16 cellular contexts compared by ENCODE assay signal in the genomic region with DNA sequence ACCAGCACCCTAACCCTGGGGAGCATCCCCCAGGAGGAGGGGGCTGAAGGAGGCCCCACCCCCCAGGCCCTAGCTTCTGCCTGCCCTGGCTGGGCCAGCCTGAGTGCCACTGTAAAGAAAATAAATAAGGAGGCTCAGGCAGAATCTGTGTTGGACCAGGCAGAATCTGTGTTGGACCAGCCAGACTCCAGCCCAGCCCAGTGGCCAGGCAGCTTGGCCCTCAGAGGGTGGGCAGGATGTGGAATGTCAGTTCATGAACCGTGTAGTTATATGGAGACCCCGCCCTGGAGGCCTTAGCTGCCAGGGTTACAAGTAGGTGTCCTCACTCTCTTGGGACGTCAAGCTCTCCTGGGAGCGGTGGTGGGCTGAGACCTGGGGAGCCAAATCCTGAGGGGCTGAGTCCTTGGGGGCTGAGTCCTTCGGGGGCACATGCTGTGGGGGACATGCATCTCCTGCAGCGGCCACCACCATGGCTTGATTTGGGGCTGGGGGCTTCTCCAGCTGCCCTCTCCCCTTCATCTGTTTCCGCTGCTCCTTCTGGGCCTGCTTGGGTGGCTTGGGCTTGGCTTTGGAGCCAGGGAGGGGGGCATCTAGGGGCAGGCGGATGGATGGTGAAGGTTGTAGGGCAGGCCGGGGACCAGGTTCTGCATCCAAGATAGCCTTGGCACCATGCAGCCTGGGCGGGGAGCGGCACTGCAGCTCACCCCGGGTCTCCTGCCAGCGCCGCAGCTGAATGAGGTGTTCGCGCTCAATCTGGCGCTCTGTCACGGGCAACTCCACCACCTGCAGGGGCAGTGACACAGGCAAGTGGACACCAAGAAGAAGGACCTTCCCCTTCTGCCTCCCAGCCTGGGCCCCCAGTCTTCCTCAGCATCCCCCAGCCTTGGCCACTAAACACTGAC. TPM values are rescaled to one million over a fixed set of nuclear protein-coding genes. Genes with fewer than 3 reads are reported as not detected.
DNase-seq lines count a peak whose midpoint lies in the region; ATAC-seq, FAIRE-seq and TF ChIP-seq lines count a peak whose summit lies in the region.
"Had no signal": no experiment of that assay in that cellular context is flagged by ENCODE, and none has a peak within 500 bp of the region (broad histone marks: within the 10 kb centered on the region; RNA-seq: fewer than 3 reads in every experiment).

No MANE protein-coding gene starts in this region.

- TF ChIP-seq CTCF in pancreas (IDR thresholded peaks at IDR 0.05) (no peak), tibial nerve (IDR thresholded peaks at IDR 0.05) (no peak)

- WGBS in esophagus, 2 donors: 66 to 71% methylated on average over 16 to 18 of the region's 18 CpGs
- WGBS in pancreas, 2 donors: 89 to 92% methylated on average over 17 to 18 of the region's 18 CpGs
- 78 to 86% methylated on average over 10 to 11 of the region's 18 CpGs for WGBS in tibial nerve, 2 donors

- H3K4me3 Mint-ChIP-seq in activated naive CD8-positive, alpha-beta T cell treated with anti-CD3 and anti-CD28 coated beads, Interleukin-2, amount 10 ng/mL, durations not matched to agents 7 days and 5 days: no peak overlapping the region
- H3K4me3 Mint-ChIP-seq in activated naive CD8-positive, alpha-beta T cell treated with anti-CD3 and anti-CD28 coated beads, Interleukin-2, amount 50 U/mL, for 24 hours: no peak overlapping the region
- H3K4me3 Mint-ChIP-seq: GM23338 had no signal

- ATAC-seq in activated naive CD8-positive, alpha-beta T cell treated with anti-CD3 and anti-CD28 coated beads, Interleukin-2, amount 10 ng/mL, durations not matched to agents 7 days and 5 days (ENCODE audit: low read depth): no peak
- ATAC-seq in activated naive CD8-positive, alpha-beta T cell treated with anti-CD3 and anti-CD28 coated beads, Interleukin-2, amount 50 U/mL, for 24 hours: no peak
- no peak for ATAC-seq in pancreas
- ATAC-seq: GM23338, Panc1 had no signal

- TF ChIP-seq EP300 in tibial nerve (IDR thresholded peaks at IDR 0.05): no peak

- no peaks in the 10 kb centered on the region for H3K9me3 Mint-ChIP-seq in activated naive CD8-positive, alpha-beta T cell treated with anti-CD3 and anti-CD28 coated beads, Interleukin-2, amount 10 ng/mL, durations not matched to agents 7 days and 5 days
- H3K9me3 Mint-ChIP-seq in activated naive CD8-positive, alpha-beta T cell treated with anti-CD3 and anti-CD28 coated beads, Interleukin-2, amount 50 U/mL, for 24 hours: no peaks in the 10 kb centered on the region
- H3K9me3 Mint-ChIP-seq: GM23338 had no signal

- peaks cover 23 to 48% of the 10 kb centered on the region in 2 donors for H3K36me3 ChIP-seq in esophagus (ENCODE audit: control insufficient read depth in 2 of 2, insufficient read depth in 2 of 2, low read length in 1 of 2)
- H3K36me3 ChIP-seq in pancreas: peaks cover 0 to 32% (median 3%) of the 10 kb centered on the region in 3 donors
- H3K36me3 ChIP-seq in tibial nerve: peaks cover 0 to 56% (median 15%) of the 10 kb centered on the region in 3 donors

- H3K36me3 Mint-ChIP-seq in activated naive CD8-positive, alpha-beta T cell treated with anti-CD3 and anti-CD28 coated beads, Interleukin-2, amount 10 ng/mL, durations not matched to agents 7 days and 5 days: peaks cover 15% of the 10 kb centered on the region
- peaks cover 4% of the 10 kb centered on the region for H3K36me3 Mint-ChIP-seq in activated naive CD8-positive, alpha-beta T cell treated with anti-CD3 and anti-CD28 coated beads, Interleukin-2, amount 50 U/mL, for 24 hours (ENCODE audit: low read depth)

- no peak for FAIRE-seq in pancreas (lab: Jason Lieb, UNC)
- FAIRE-seq: A204.1 had no signal

- H3K4me1 ChIP-seq in esophagus (ENCODE audit: control insufficient read depth in 2 of 2, insufficient read depth in 2 of 2, low read length in 1 of 2) (peaks cover 9 to 53% of the 10 kb centered on the region in 2 donors), pancreas (peaks cover 10 to 23% (median 22%) of the 10 kb centered on the region in 3 donors), tibial nerve (peaks cover 7 to 67% (median 27%) of the 10 kb centered on the region in 4 donors)

- TF ChIP-seq POLR2A in tibial nerve (IDR thresholded peaks at IDR 0.05): no peak

- H3K9me3 ChIP-seq in esophagus (ENCODE audit: control insufficient read depth in 2 of 2, insufficient read depth in 1 of 2, low read depth in 1 of 2, low read length in 1 of 2) (no peaks in the 10 kb centered on the region), pancreas (no peaks in the 10 kb centered on the region), tibial nerve (no peaks in the 10 kb centered on the region)

- H3K4me1 Mint-ChIP-seq in activated naive CD8-positive, alpha-beta T cell treated with anti-CD3 and anti-CD28 coated beads, Interleukin-2, amount 10 ng/mL, durations not matched to agents 7 days and 5 days: peaks cover 36% of the 10 kb centered on the region
- H3K4me1 Mint-ChIP-seq in activated naive CD8-positive, alpha-beta T cell treated with anti-CD3 and anti-CD28 coated beads, Interleukin-2, amount 50 U/mL, for 24 hours: peaks cover 40% of the 10 kb centered on the region

- H3K27ac Mint-ChIP-seq in activated naive CD8-positive, alpha-beta T cell treated with anti-CD3 and anti-CD28 coated beads, Interleukin-2, amount 10 ng/mL, durations not matched to agents 7 days and 5 days: peak overlapping the region; percentile 65
- no peak overlapping the region for H3K27ac Mint-ChIP-seq in activated naive CD8-positive, alpha-beta T cell treated with anti-CD3 and anti-CD28 coated beads, Interleukin-2, amount 50 U/mL, for 24 hours
- H3K27ac Mint-ChIP-seq: GM23338 had no signal

- intact Hi-C loops in pancreas (cut with DNase I): no loop called here

- POLR2A ChIA-PET in activated naive CD8-positive, alpha-beta T cell treated with anti-CD3 and anti-CD28 coated beads, Interleukin-2, amount 10 ng/mL, durations not matched to agents 7 days and 5 days (lab: Charles Lee): interaction anchor here (0.6 to 7.7 kb wide), 9 partner anchors 8 to 145 kb away, joined by 3 to 110 read pairs (median 3); a partner anchor contains a TSS

- no peaks in the 10 kb centered on the region for H3K27me3 Mint-ChIP-seq in activated naive CD8-positive, alpha-beta T cell treated with anti-CD3 and anti-CD28 coated beads, Interleukin-2, amount 10 ng/mL, durations not matched to agents 7 days and 5 days
- no peaks in the 10 kb centered on the region for H3K27me3 Mint-ChIP-seq in activated naive CD8-positive, alpha-beta T cell treated with anti-CD3 and anti-CD28 coated beads, Interleukin-2, amount 50 U/mL, for 24 hours

- H3K27ac ChIP-seq in esophagus (ENCODE audit: low read depth in 2 of 2, low read length in 1 of 2): peak overlapping the region; percentile 86 to 98
- H3K27ac ChIP-seq in pancreas: peak overlapping the region in 3 of 4 donors; percentile 46 to 80 (median 77)
- H3K27ac ChIP-seq in tibial nerve: peak overlapping the region; percentile 94 to 99 (median 94)

- H3K27me3 ChIP-seq in esophagus (ENCODE audit: control insufficient read depth in 1 of 2, insufficient read depth in 2 of 2, low read length in 2 of 2) (no peaks in the 10 kb centered on the region), pancreas (no peaks in the 10 kb centered on the region), tibial nerve (no peaks in the 10 kb centered on the region)

- H3K4me3 ChIP-seq in esophagus (ENCODE audit: low read depth in 1 of 2, low read length in 2 of 2) (no peak overlapping the region), pancreas (no peak overlapping the region), tibial nerve (no peak overlapping the region)
- H3K4me3 ChIP-seq: GM23338 had no signal

- DNase-seq in activated naive CD8-positive, alpha-beta T cell treated with anti-CD3 and anti-CD28 coated beads, Interleukin-2, amount 10 ng/mL, durations not matched to agents 7 days and 5 days: no peak
- no peak for DNase-seq in activated naive CD8-positive, alpha-beta T cell treated with anti-CD3 and anti-CD28 coated beads, Interleukin-2, amount 50 U/mL, for 24 hours
- DNase-seq in pancreas (peak in 1 of 6 donors; percentile 31), tibial nerve (ENCODE audit: low spot score in 2 of 2) (no peak), DMS79 treated with DMSO at 0.1 percent for 48 hours (lab: John Stamatoyannopoulos, UW) (no peak), DMS114 treated with DMSO at 0.1 percent for 48 hours (lab: John Stamatoyannopoulos, UW; ENCODE audit: unreplicated experiment) (no peak), NCI-H2171 treated with DMSO at 0.1 percent for 48 hours (lab: John Stamatoyannopoulos, UW) (no peak)
- DNase-seq: COR-L47; cortex of kidney; NCI-H1694 treated with DMSO at 0.1 percent for 48 hours; NCI-H69; stimulated activated CD4-positive, alpha-beta T cell treated with anti-CD3 and anti-CD28 coated beads, Interleukin-2, amount 100 ng/mL, for 48 hours had no signal

RNA-seq across cellular contexts. Expression of a gene that starts 3.0 kb away (rescaled TPM):
- 10 to 100 TPM; 24.2 to 27.5 TPM for total RNA-seq in activated naive CD8-positive, alpha-beta T cell treated with anti-CD3 and anti-CD28 coated beads, Interleukin-2, amount 10 ng/mL, durations not matched to agents 7 days and 5 days
- 10 to 100 TPM; 29.7 to 39.3 TPM for polyA plus RNA-seq in esophagus
- 1 to 10 TPM; 1.8 to 7.3 (median 3.8) TPM for total RNA-seq in pancreas
- polyA plus RNA-seq in pancreas: 1 to 10 TPM; 7.3 to 8.3 TPM
- total RNA-seq in tibial nerve: 10 to 100 TPM; 38.7 to 57.9 (median 45.3) TPM

RNA-seq across cellular contexts. Expression of a gene that starts 25.7 kb away (rescaled TPM):
- total RNA-seq in activated naive CD8-positive, alpha-beta T cell treated with anti-CD3 and anti-CD28 coated beads, Interleukin-2, amount 10 ng/mL, durations not matched to agents 7 days and 5 days: 100 to 1,000 TPM; 125 to 142 TPM
- polyA plus RNA-seq in esophagus (under 1 TPM; 0.22 to 0.63 TPM), pancreas (under 1 TPM; 0.23 to 0.26 TPM)
- total RNA-seq in pancreas (1 to 10 TPM in 2 of 6 donors, under 1 TPM in 3, not detected in 1; 0.13 to 1.5 (median 0.38) TPM), tibial nerve (10 to 100 TPM in 1 of 4 donors, 1 to 10 TPM in 3; 1.4 to 19.7 (median 4.2) TPM)
- total RNA-seq: GM23338 had no signal
- polyA plus RNA-seq: GM23338 had no signal

RNA-seq across cellular contexts. Expression of a gene that starts 34.4 kb away (rescaled TPM):
- 10 to 100 TPM; 54.0 to 54.2 TPM for total RNA-seq in activated naive CD8-positive, alpha-beta T cell treated with anti-CD3 and anti-CD28 coated beads, Interleukin-2, amount 10 ng/mL, durations not matched to agents 7 days and 5 days
- polyA plus RNA-seq in esophagus (10 to 100 TPM; 30.4 to 35.3 TPM), pancreas (10 to 100 TPM; 12.4 to 19.4 TPM)
- total RNA-seq in pancreas (10 to 100 TPM in 1 of 6 donors, 1 to 10 TPM in 5; 4.0 to 14.1 (median 7.4) TPM), tibial nerve (10 to 100 TPM; 46.8 to 63.9 (median 52.1) TPM)

RNA-seq across cellular contexts. Expression of a gene that starts 45.8 kb away (rescaled TPM):
- total RNA-seq in activated naive CD8-positive, alpha-beta T cell treated with anti-CD3 and anti-CD28 coated beads, Interleukin-2, amount 10 ng/mL, durations not matched to agents 7 days and 5 days: 100 to 1,000 TPM; 508 to 564 TPM
- polyA plus RNA-seq in esophagus (1 to 10 TPM in 1 of 2 donors, under 1 TPM in 1; 0.54 to 1.0 TPM), pancreas (1 to 10 TPM; 2.7 to 4.5 TPM)
- total RNA-seq in pancreas (1 to 10 TPM in 4 of 6 donors, under 1 TPM in 2; 0.32 to 5.8 (median 1.5) TPM), tibial nerve (under 1 TPM; 0.30 to 0.84 (median 0.72) TPM)

Comparison
In these comparisons a context has a peak if more than half of its experiments do, and no peak if none do; other contexts are left out.
1. RNA of a gene that starts 25.7 kb away (total RNA-seq): 125 to 142 TPM in activated naive CD8-positive, alpha-beta T cell treated with anti-CD3 and anti-CD28 coated beads, Interleukin-2, amount 10 ng/mL, durations not matched to agents 7 days and 5 days; 1.4 to 19.7 TPM in tibial nerve and 0.13 to 1.5 TPM in pancreas; every median in the first group is over 4 times any median in the second.
2. Peak in every context shown above with its lines, with median percentiles within 50 percentile points of each other: H3K27ac ChIP-seq.